3 cellular contexts compared by ENCODE assay signal in the genomic region with DNA sequence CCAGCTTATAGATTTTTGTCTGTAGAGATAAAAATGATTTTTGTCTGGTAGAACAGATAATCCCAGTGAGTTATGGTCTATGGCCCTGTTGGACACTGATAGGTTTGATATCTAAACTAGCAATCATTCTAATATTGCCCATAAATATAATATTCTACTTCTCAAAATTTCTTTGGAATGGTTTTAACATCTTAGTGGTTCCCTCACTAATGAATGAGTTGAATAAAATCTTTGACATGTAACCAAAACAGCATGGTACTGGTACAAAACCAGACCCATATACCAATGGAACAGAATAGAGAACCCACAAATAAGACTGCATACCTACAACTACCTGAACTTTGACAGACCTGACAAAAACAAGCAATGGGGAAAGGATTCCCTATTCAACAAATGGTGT.
"Had no signal": no experiment of that assay in that cellular context is flagged by ENCODE, and none has a peak within 500 bp of the region (broad histone marks: within the 10 kb centered on the region; RNA-seq: fewer than 3 reads in every experiment).

No MANE protein-coding gene starts in this region.

- DNase-seq: GDM1, GF-D8 had no signal

- H3K4me3 ChIP-seq: GM12878 had no signal
